15 cellular contexts compared by ENCODE assay signal in genomic region chr11:3992964-3993363, GRCh38.
DNase-seq lines count a peak whose midpoint lies in the region; ATAC-seq and TF ChIP-seq lines count a peak whose summit lies in the region.
"Had no signal": no experiment of that assay in that cellular context is flagged by ENCODE, and none has a peak within 500 bp of the region (broad histone marks: within the 10 kb centered on the region; RNA-seq: fewer than 3 reads in every experiment).

No MANE protein-coding gene starts in this region.

- no peak overlapping the region for H3K4me3 ChIP-seq in Peyer's patch
- H3K4me3 ChIP-seq in heart right ventricle, result no peak overlapping the region
- H3K4me3 ChIP-seq: BLaER1 treated with 17β-estradiol and CSF1 and Interleukin-3, amounts not matched to agents 10 nM and 100 nM had no signal

- H3K27ac ChIP-seq in Peyer's patch, result no peak overlapping the region
- no peak overlapping the region for H3K27ac ChIP-seq in heart right ventricle
- H3K27ac ChIP-seq: BLaER1 treated with 17β-estradiol and CSF1 and Interleukin-3, amounts not matched to agents 10 nM and 100 nM had no signal

- no peaks in the 10 kb centered on the region for H3K36me3 ChIP-seq in Peyer's patch
- no peaks in the 10 kb centered on the region for H3K36me3 ChIP-seq in heart right ventricle

- H3K36me3 Mint-ChIP-seq in activated naive CD8-positive, alpha-beta T cell treated with anti-CD3 and anti-CD28 coated beads, Interleukin-2, amount 10 ng/mL, durations not matched to agents 7 days and 5 days, result peaks cover 40% of the 10 kb centered on the region
- H3K36me3 Mint-ChIP-seq in activated naive CD8-positive, alpha-beta T cell treated with anti-CD3 and anti-CD28 coated beads for 36 hours, result peaks cover 47% of the 10 kb centered on the region
- H3K36me3 Mint-ChIP-seq in central memory CD8-positive, alpha-beta T cell (ENCODE audit: insufficient read depth), result peaks cover 1% of the 10 kb centered on the region
- peaks cover 16 to 18% (median 17%) of the 10 kb centered on the region in 3 donors for H3K36me3 Mint-ChIP-seq in naive thymus-derived CD8-positive, alpha-beta T cell

- peak overlapping the region; percentile 19 for H3K27ac Mint-ChIP-seq in activated naive CD8-positive, alpha-beta T cell treated with anti-CD3 and anti-CD28 coated beads, Interleukin-2, amount 10 ng/mL, durations not matched to agents 7 days and 5 days
- no peak overlapping the region for H3K27ac Mint-ChIP-seq in activated naive CD8-positive, alpha-beta T cell treated with anti-CD3 and anti-CD28 coated beads for 36 hours
- H3K27ac Mint-ChIP-seq in central memory CD8-positive, alpha-beta T cell (ENCODE audit: low read depth), result no peak overlapping the region
- peak overlapping the region in 8 of 10 donors; percentile 23 to 86 (median 74) for H3K27ac Mint-ChIP-seq in naive thymus-derived CD8-positive, alpha-beta T cell
- H3K27ac Mint-ChIP-seq: B cell, H9, IgD-negative memory B cell had no signal

- no peak for TF ChIP-seq POLR2A in Peyer's patch (IDR thresholded peaks at IDR 0.05)

- H3K9me3 Mint-ChIP-seq in activated naive CD8-positive, alpha-beta T cell treated with anti-CD3 and anti-CD28 coated beads, Interleukin-2, amount 10 ng/mL, durations not matched to agents 7 days and 5 days, result peaks cover 11% of the 10 kb centered on the region
- peaks cover 25% of the 10 kb centered on the region for H3K9me3 Mint-ChIP-seq in activated naive CD8-positive, alpha-beta T cell treated with anti-CD3 and anti-CD28 coated beads for 36 hours
- H3K9me3 Mint-ChIP-seq in central memory CD8-positive, alpha-beta T cell, result peaks cover 6% of the 10 kb centered on the region
- peaks cover 3 to 19% (median 11%) of the 10 kb centered on the region in 9 donors for H3K9me3 Mint-ChIP-seq in naive thymus-derived CD8-positive, alpha-beta T cell

- no peaks in the 10 kb centered on the region for H3K27me3 Mint-ChIP-seq in activated naive CD8-positive, alpha-beta T cell treated with anti-CD3 and anti-CD28 coated beads, Interleukin-2, amount 10 ng/mL, durations not matched to agents 7 days and 5 days
- no peaks in the 10 kb centered on the region for H3K27me3 Mint-ChIP-seq in activated naive CD8-positive, alpha-beta T cell treated with anti-CD3 and anti-CD28 coated beads for 36 hours
- no peaks in the 10 kb centered on the region for H3K27me3 Mint-ChIP-seq in central memory CD8-positive, alpha-beta T cell
- no peaks in the 10 kb centered on the region for H3K27me3 Mint-ChIP-seq in naive thymus-derived CD8-positive, alpha-beta T cell
- H3K27me3 Mint-ChIP-seq: B cell, IgD-negative memory B cell had no signal

- POLR2A ChIA-PET in activated naive CD8-positive, alpha-beta T cell treated with anti-CD3 and anti-CD28 coated beads, Interleukin-2, amount 10 ng/mL, durations not matched to agents 7 days and 5 days (lab: Charles Lee), result interaction anchor here (1.5 kb wide), 1 partner anchor 46 kb away, joined by 5 read pairs; no protein-coding TSS in a partner anchor
- POLR2A ChIA-PET in naive thymus-derived CD8-positive, alpha-beta T cell (lab: Charles Lee), result interaction anchor here (0.6 to 2.0 kb wide), 2 partner anchors 51 to 140 kb away, joined by 3 to 5 read pairs; no protein-coding TSS in a partner anchor

- H3K4me1 ChIP-seq in Peyer's patch (peaks cover 0 to 7% (median 0%) of the 10 kb centered on the region in 4 donors), heart right ventricle (peaks cover 0 to 28% (median 18%) of the 10 kb centered on the region in 9 donors)
- H3K4me1 ChIP-seq: Caco-2 had no signal

- H3K27me3 ChIP-seq in Peyer's patch, result no peaks in the 10 kb centered on the region
- no peaks in the 10 kb centered on the region for H3K27me3 ChIP-seq in heart right ventricle
- H3K27me3 ChIP-seq: BLaER1 treated with 17β-estradiol and CSF1 and Interleukin-3, amounts not matched to agents 10 nM and 100 nM had no signal

- no peak for TF ChIP-seq CTCF in Peyer's patch (IDR thresholded peaks at IDR 0.05)
- no peak for TF ChIP-seq CTCF in heart right ventricle (IDR thresholded peaks at IDR 0.05)

- no peak for DNase-seq in activated naive CD8-positive, alpha-beta T cell treated with anti-CD3 and anti-CD28 coated beads, Interleukin-2, amount 10 ng/mL, durations not matched to agents 7 days and 5 days
- DNase-seq in activated naive CD8-positive, alpha-beta T cell treated with anti-CD3 and anti-CD28 coated beads for 36 hours, result no peak
- DNase-seq in central memory CD8-positive, alpha-beta T cell (ENCODE audit: low spot score in 2 of 2), result no peak
- peak in 2 of 10 donors; percentile 24 to 39 for DNase-seq in naive thymus-derived CD8-positive, alpha-beta T cell
- DNase-seq in Peyer's patch (no peak), heart right ventricle (no peak)
- no peak for DNase-seq in activated naive CD4-positive, alpha-beta T cell (lab: John Stamatoyannopoulos, UW)
- DNase-seq: Caco-2, DMS79, GDM1, H9 had no signal

- ATAC-seq in activated naive CD8-positive, alpha-beta T cell treated with anti-CD3 and anti-CD28 coated beads, Interleukin-2, amount 10 ng/mL, durations not matched to agents 7 days and 5 days (ENCODE audit: low read depth), result no peak
- ATAC-seq in central memory CD8-positive, alpha-beta T cell (replicated peaks; ENCODE audit: extremely low read depth, poor library complexity, severe bottlenecking), result peak; percentile 21
- ATAC-seq in naive thymus-derived CD8-positive, alpha-beta T cell, result peak; percentile 24 to 26
- ATAC-seq in heart right ventricle, result no peak
- ATAC-seq: HepG2 had no signal

- 95 to 100% methylated on average over 1 of the region's 1 CpG for WGBS in heart right ventricle, 2 donors

- H3K4me1 Mint-ChIP-seq in activated naive CD8-positive, alpha-beta T cell treated with anti-CD3 and anti-CD28 coated beads, Interleukin-2, amount 10 ng/mL, durations not matched to agents 7 days and 5 days, result peaks cover 34% of the 10 kb centered on the region
- H3K4me1 Mint-ChIP-seq in activated naive CD8-positive, alpha-beta T cell treated with anti-CD3 and anti-CD28 coated beads for 36 hours, result peaks cover 39% of the 10 kb centered on the region
- H3K4me1 Mint-ChIP-seq in central memory CD8-positive, alpha-beta T cell, result peaks cover 61% of the 10 kb centered on the region
- H3K4me1 Mint-ChIP-seq in naive thymus-derived CD8-positive, alpha-beta T cell, result peaks cover 31 to 84% (median 80%) of the 10 kb centered on the region in 4 donors

- H3K9me3 ChIP-seq in Peyer's patch, result no peaks in the 10 kb centered on the region
- H3K9me3 ChIP-seq in heart right ventricle, result peaks cover 0 to 23% (median 12%) of the 10 kb centered on the region in 11 donors

- intact Hi-C loops in heart right ventricle (cut with DNase I), result loop anchor here in 1 of 10 donors (5.0 kb wide), 1 partner anchor 36 kb away; no protein-coding TSS in a partner anchor

- no peak overlapping the region for H3K4me3 Mint-ChIP-seq in activated naive CD8-positive, alpha-beta T cell treated with anti-CD3 and anti-CD28 coated beads, Interleukin-2, amount 10 ng/mL, durations not matched to agents 7 days and 5 days
- H3K4me3 Mint-ChIP-seq in activated naive CD8-positive, alpha-beta T cell treated with anti-CD3 and anti-CD28 coated beads for 36 hours, result no peak overlapping the region
- H3K4me3 Mint-ChIP-seq in central memory CD8-positive, alpha-beta T cell, result no peak overlapping the region
- peak overlapping the region in 7 of 10 donors; percentile 0 to 57 (median 43) for H3K4me3 Mint-ChIP-seq in naive thymus-derived CD8-positive, alpha-beta T cell
- H3K4me3 Mint-ChIP-seq: B cell, H9 had no signal

Comparison
In these comparisons a context has a peak if more than half of its experiments do, and no peak if none do; other contexts are left out.
1. H3K27ac Mint-ChIP-seq: peak in activated naive CD8-positive, alpha-beta T cell treated with anti-CD3 and anti-CD28 coated beads, Interleukin-2, amount 10 ng/mL, durations not matched to agents 7 days and 5 days (single experiment) and naive thymus-derived CD8-positive, alpha-beta T cell (8 of 10); none in activated naive CD8-positive, alpha-beta T cell treated with anti-CD3 and anti-CD28 coated beads for 36 hours (single experiment) and central memory CD8-positive, alpha-beta T cell (single experiment).
2. ATAC-seq: peak in central memory CD8-positive, alpha-beta T cell (single experiment) and naive thymus-derived CD8-positive, alpha-beta T cell (2 of 2); none in activated naive CD8-positive, alpha-beta T cell treated with anti-CD3 and anti-CD28 coated beads, Interleukin-2, amount 10 ng/mL, durations not matched to agents 7 days and 5 days (single experiment) and heart right ventricle (0 of 8).
3. H3K4me3 Mint-ChIP-seq: peak in naive thymus-derived CD8-positive, alpha-beta T cell (7 of 10); none in activated naive CD8-positive, alpha-beta T cell treated with anti-CD3 and anti-CD28 coated beads, Interleukin-2, amount 10 ng/mL, durations not matched to agents 7 days and 5 days (single experiment), activated naive CD8-positive, alpha-beta T cell treated with anti-CD3 and anti-CD28 coated beads for 36 hours (single experiment) and central memory CD8-positive, alpha-beta T cell (single experiment).